28 cellular contexts compared by ENCODE assay signal in the genomic region with DNA sequence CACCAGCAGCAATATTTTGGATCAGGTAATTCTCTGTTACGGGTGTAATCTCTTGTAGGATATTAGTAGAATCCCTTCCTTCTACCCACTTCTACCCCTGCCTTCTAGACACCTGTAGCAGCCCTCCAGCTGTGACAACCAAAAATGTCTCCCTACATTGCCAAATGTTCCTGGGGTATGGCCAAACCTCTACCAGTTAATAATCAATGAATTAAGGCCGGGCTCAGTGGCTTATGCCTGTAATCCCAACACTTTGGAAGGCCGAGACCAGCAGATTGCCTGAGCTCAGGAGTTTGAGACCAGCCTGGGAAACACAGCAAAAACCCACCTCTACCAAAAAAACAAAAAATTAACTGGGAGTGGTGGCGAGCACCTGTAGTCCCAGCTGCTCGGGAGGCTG.
"Had no signal": no experiment of that assay in that cellular context is flagged by ENCODE, and none has a peak within 500 bp of the region (broad histone marks: within the 10 kb centered on the region; RNA-seq: fewer than 3 reads in every experiment).

No MANE protein-coding gene starts in this region.

- ATAC-seq: activated naive CD4-positive, alpha-beta T cell treated with anti-CD3 and anti-CD28 coated beads, Interleukin-2, amount 50 U/mL, for 72 hours; gastroesophageal sphincter had no signal

- H3K9me3 Mint-ChIP-seq: activated CD4-positive, alpha-beta memory T cell treated with anti-CD3 and anti-CD28 coated beads, Interleukin-2, amount 10 ng/mL, durations not matched to agents 7 days and 5 days; activated CD4-positive, alpha-beta T cell treated with anti-CD3 and anti-CD28 coated beads, Interleukin-2, amount 10 ng/mL, durations not matched to agents 7 days and 5 days; activated naive CD4-positive, alpha-beta T cell treated with anti-CD3 and anti-CD28 coated beads, Interleukin-2, amount 10 ng/mL, durations not matched to agents 7 days and 5 days; activated naive CD4-positive, alpha-beta T cell treated with anti-CD3 and anti-CD28 coated beads, Interleukin-2, amount 50 U/mL, for 72 hours; activated naive CD8-positive, alpha-beta T cell treated with anti-CD3 and anti-CD28 coated beads, Interleukin-2, amount 10 ng/mL, durations not matched to agents 7 days and 5 days; activated T-cell treated with anti-CD3 and anti-CD28 coated beads, Interleukin-2, amount 50 U/mL, for 24 hours; activated T-cell treated with anti-CD3 and anti-CD28 coated beads, Interleukin-2, amount 50 U/mL, for 72 hours; brain; WTC11 had no signal

- H3K4me3 Mint-ChIP-seq: activated CD4-positive, alpha-beta memory T cell treated with anti-CD3 and anti-CD28 coated beads, Interleukin-2, amount 10 ng/mL, durations not matched to agents 7 days and 5 days; activated CD4-positive, alpha-beta T cell treated with anti-CD3 and anti-CD28 coated beads, Interleukin-2, amount 10 ng/mL, durations not matched to agents 7 days and 5 days; activated naive CD4-positive, alpha-beta T cell treated with anti-CD3 and anti-CD28 coated beads, Interleukin-2, amount 10 ng/mL, durations not matched to agents 7 days and 5 days; activated naive CD8-positive, alpha-beta T cell treated with anti-CD3 and anti-CD28 coated beads, Interleukin-2, amount 10 ng/mL, durations not matched to agents 7 days and 5 days; activated T-cell treated with anti-CD3 and anti-CD28 coated beads, Interleukin-2, amount 50 U/mL, for 24 hours; activated T-cell treated with anti-CD3 and anti-CD28 coated beads, Interleukin-2, amount 50 U/mL, for 72 hours; WTC11 had no signal

- H3K27me3 ChIP-seq: ascending aorta, breast epithelium, cardiac muscle cell, colonic mucosa, esophagus squamous epithelium, gastroesophageal sphincter had no signal

- DNase-seq: activated CD4-positive, alpha-beta memory T cell treated with anti-CD3 and anti-CD28 coated beads, Interleukin-2, amount 10 ng/mL, durations not matched to agents 7 days and 5 days; activated CD4-positive, alpha-beta T cell treated with anti-CD3 and anti-CD28 coated beads for 1 hour; activated CD4-positive, alpha-beta T cell treated with anti-CD3 and anti-CD28 coated beads for 4 hours; activated CD4-positive, alpha-beta T cell treated with anti-CD3 and anti-CD28 coated beads, Interleukin-2, amount 10 ng/mL, durations not matched to agents 7 days and 5 days; activated CD4-positive, alpha-beta T cell treated with anti-CD3 and anti-CD28 coated beads, Interleukin-2, amount 50 U/mL, for 4 hours; activated CD8-positive, alpha-beta memory T cell treated with anti-CD3 and anti-CD28 coated beads, Interleukin-2, amount 50 U/mL, for 48 hours; activated gamma-delta T cell; activated naive CD4-positive, alpha-beta T cell; activated naive CD4-positive, alpha-beta T cell treated with anti-CD3 and anti-CD28 coated beads, Interleukin-2, amount 10 ng/mL, durations not matched to agents 7 days and 5 days; activated naive CD8-positive, alpha-beta T cell treated with anti-CD3 and anti-CD28 coated beads, Interleukin-2, amount 10 ng/mL, durations not matched to agents 7 days and 5 days; activated T-cell treated with anti-CD3 and anti-CD28 coated beads for 4 hours; activated T-cell treated with anti-CD3 and anti-CD28 coated beads, Interleukin-2, amount 50 U/mL, for 24 hours; activated T-cell treated with anti-CD3 and anti-CD28 coated beads, Interleukin-2, amount 50 U/mL, for 72 hours; central memory CD4-positive, alpha-beta T cell; cerebellar nuclear complex; colonic mucosa; effector CD8-positive, alpha-beta T cell; esophagus squamous epithelium; foreskin melanocyte; T-helper 2 cell had no signal

- H3K4me3 ChIP-seq: ascending aorta, breast epithelium, cardiac muscle cell, colonic mucosa, esophagus squamous epithelium, gastroesophageal sphincter had no signal

- H3K27ac ChIP-seq: ascending aorta, breast epithelium, cardiac muscle cell, colonic mucosa, epithelial cell of prostate, esophagus squamous epithelium, gastroesophageal sphincter had no signal

- H3K36me3 ChIP-seq: ascending aorta, breast epithelium, cardiac muscle cell, colonic mucosa, esophagus squamous epithelium, gastroesophageal sphincter had no signal

- H3K36me3 Mint-ChIP-seq: activated naive CD4-positive, alpha-beta T cell treated with anti-CD3 and anti-CD28 coated beads, Interleukin-2, amount 10 ng/mL, durations not matched to agents 7 days and 5 days; activated naive CD4-positive, alpha-beta T cell treated with anti-CD3 and anti-CD28 coated beads, Interleukin-2, amount 50 U/mL, for 72 hours; brain; WTC11 had no signal

- H3K9me3 ChIP-seq: ascending aorta, breast epithelium, colonic mucosa, esophagus squamous epithelium, gastroesophageal sphincter had no signal

- H3K4me1 ChIP-seq: ascending aorta had no signal

- H3K27me3 Mint-ChIP-seq: brain had no signal

- H3K27ac Mint-ChIP-seq: activated CD4-positive, alpha-beta memory T cell treated with anti-CD3 and anti-CD28 coated beads, Interleukin-2, amount 10 ng/mL, durations not matched to agents 7 days and 5 days; activated CD4-positive, alpha-beta T cell treated with anti-CD3 and anti-CD28 coated beads, Interleukin-2, amount 10 ng/mL, durations not matched to agents 7 days and 5 days; activated naive CD4-positive, alpha-beta T cell treated with anti-CD3 and anti-CD28 coated beads, Interleukin-2, amount 10 ng/mL, durations not matched to agents 7 days and 5 days; activated naive CD4-positive, alpha-beta T cell treated with anti-CD3 and anti-CD28 coated beads, Interleukin-2, amount 50 U/mL, for 72 hours; activated naive CD8-positive, alpha-beta T cell treated with anti-CD3 and anti-CD28 coated beads, Interleukin-2, amount 10 ng/mL, durations not matched to agents 7 days and 5 days; activated T-cell treated with anti-CD3 and anti-CD28 coated beads, Interleukin-2, amount 50 U/mL, for 24 hours; activated T-cell treated with anti-CD3 and anti-CD28 coated beads, Interleukin-2, amount 50 U/mL, for 72 hours had no signal
